In the genomic region with DNA sequence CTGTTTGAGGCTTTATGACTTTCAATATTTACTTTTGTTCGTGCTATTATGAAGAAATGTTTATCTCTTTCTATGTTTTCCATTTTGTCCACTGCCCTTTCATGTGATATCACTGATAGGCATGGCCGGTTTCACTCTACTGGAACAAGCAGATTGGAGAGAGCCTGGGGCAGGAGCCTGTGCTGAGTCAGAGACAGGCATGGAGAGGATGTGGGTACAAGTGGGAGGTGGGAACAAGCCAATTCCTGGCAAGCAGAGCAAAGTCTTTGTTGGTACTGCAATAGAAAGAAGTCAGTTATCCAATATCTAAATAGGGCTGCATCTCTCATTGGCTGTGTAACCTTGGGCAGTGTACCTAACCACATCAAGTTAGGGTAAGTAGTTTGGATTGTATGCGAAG, we compare ENCODE assay signal across 20 cellular contexts.
A peak's percentile ranks its signal among the peaks of the same experiment; 100 is the strongest.
DNase-seq lines count a peak whose midpoint lies in the region; ATAC-seq and TF ChIP-seq lines count a peak whose summit lies in the region.
"Had no signal": no experiment of that assay in that cellular context is flagged by ENCODE, and none has a peak within 500 bp of the region (broad histone marks: within the 10 kb centered on the region; RNA-seq: fewer than 3 reads in every experiment).

No MANE protein-coding gene starts in this region.

- 3% methylated on average over 3 of the region's 3 CpGs for WGBS in mammary epithelial cell (ENCODE audit: low coverage, missing lambda C conversion rate)

- H3K79me2 ChIP-seq in mammary epithelial cell (ENCODE audit: insufficient read depth, low read length) = no peaks in the 10 kb centered on the region

- no peak overlapping the region for H3K4me3 ChIP-seq in mammary epithelial cell (replicated peaks in 1 of 3; ENCODE audit: insufficient read depth in 1 of 3, low read depth in 2 of 3, low read length in 3 of 3)
- H3K4me3 ChIP-seq: tibial nerve had no signal

- H3K36me3 ChIP-seq in mammary epithelial cell (ENCODE audit: insufficient read depth, low read length) = no peaks in the 10 kb centered on the region
- H3K36me3 ChIP-seq: tibial nerve had no signal

- H3K9me3 ChIP-seq in mammary epithelial cell (replicated peaks; ENCODE audit: insufficient read depth, low read length) = no peaks in the 10 kb centered on the region
- H3K9me3 ChIP-seq: tibial nerve had no signal

- H3K9me3 Mint-ChIP-seq in osteocyte (ENCODE audit: unreplicated experiment) = no peaks in the 10 kb centered on the region
- H3K9me3 Mint-ChIP-seq: activated CD4-positive, alpha-beta memory T cell treated with anti-CD3 and anti-CD28 coated beads, Interleukin-2, amount 10 ng/mL, durations not matched to agents 7 days and 5 days; activated naive CD4-positive, alpha-beta T cell treated with anti-CD3 and anti-CD28 coated beads, Interleukin-2, amount 50 U/mL, for 72 hours; activated T-cell treated with anti-CD3 and anti-CD28 coated beads, Interleukin-2, amount 50 U/mL, for 72 hours had no signal

- H3K9ac ChIP-seq in mammary epithelial cell (ENCODE audit: insufficient read depth, low read length) = no peak overlapping the region

- H3K27me3 ChIP-seq in mammary epithelial cell (ENCODE audit: insufficient read depth, low read length) = no peaks in the 10 kb centered on the region
- H3K27me3 ChIP-seq: tibial nerve had no signal

- BruUV-seq in mammary epithelial cell (replicated peaks; lab: Mats Ljungman, UMichigan) = no TSS peak

- H3K27ac ChIP-seq in mammary epithelial cell (ENCODE audit: insufficient read depth, low read depth, low read length) = peak overlapping the region; percentile 14
- H3K27ac ChIP-seq: 22Rv1, tibial nerve had no signal

- peaks cover 25% of the 10 kb centered on the region for H3K4me1 Mint-ChIP-seq in osteocyte (ENCODE audit: unreplicated experiment)
- H3K4me1 Mint-ChIP-seq: activated CD4-positive, alpha-beta memory T cell treated with anti-CD3 and anti-CD28 coated beads, Interleukin-2, amount 10 ng/mL, durations not matched to agents 7 days and 5 days had no signal

- H3K4me3 Mint-ChIP-seq in osteocyte (ENCODE audit: unreplicated experiment) = no peak overlapping the region
- H3K4me3 Mint-ChIP-seq: activated CD4-positive, alpha-beta memory T cell treated with anti-CD3 and anti-CD28 coated beads, Interleukin-2, amount 10 ng/mL, durations not matched to agents 7 days and 5 days; activated T-cell treated with anti-CD3 and anti-CD28 coated beads, Interleukin-2, amount 50 U/mL, for 72 hours; mesothelial cell of epicardium; neural crest cell had no signal

- H2AFZ ChIP-seq in mammary epithelial cell (ENCODE audit: low read depth, low read length) = peak overlapping the region; percentile 68

- no peaks in the 10 kb centered on the region for H3K36me3 Mint-ChIP-seq in osteocyte (ENCODE audit: unreplicated experiment)
- H3K36me3 Mint-ChIP-seq: activated naive CD4-positive, alpha-beta T cell treated with anti-CD3 and anti-CD28 coated beads, Interleukin-2, amount 50 U/mL, for 72 hours; mesothelial cell of epicardium had no signal

- H3K27me3 Mint-ChIP-seq in osteocyte (ENCODE audit: unreplicated experiment) = no peaks in the 10 kb centered on the region
- H3K27me3 Mint-ChIP-seq: activated CD4-positive, alpha-beta memory T cell treated with anti-CD3 and anti-CD28 coated beads, Interleukin-2, amount 10 ng/mL, durations not matched to agents 7 days and 5 days had no signal

- H3K4me2 ChIP-seq in mammary epithelial cell (ENCODE audit: insufficient read depth, low read depth, low read length) = peak overlapping the region; percentile 29

- ATAC-seq in HG02970 (IDR thresholded peaks at IDR 0.05; ENCODE audit: low FRiP score, unreplicated experiment) = no peak
- ATAC-seq in HG02884 (IDR thresholded peaks at IDR 0.05; ENCODE audit: unreplicated experiment) = no peak
- ATAC-seq: activated naive CD4-positive, alpha-beta T cell treated with anti-CD3 and anti-CD28 coated beads, Interleukin-2, amount 50 U/mL, for 72 hours; activated T-cell treated with anti-CD3 and anti-CD28 coated beads, Interleukin-2, amount 50 U/mL, for 72 hours; left cardiac atrium had no signal

- intact Hi-C loops in mammary epithelial cell (cut with micrococcal nuclease) = no loop called here

- in situ Hi-C loops in mammary epithelial cell (cut with MboI; ENCODE audit: low sequenced_read_pairs in 2 of 2) = no loop called here

- H4K20me1 ChIP-seq in mammary epithelial cell (ENCODE audit: insufficient read depth, low read length) = no peaks in the 10 kb centered on the region

- CTCF ChIA-PET in mammary epithelial cell (lab: Charles Lee; ENCODE audit: low non-redundant PET) = no interaction called here

- H3K27ac Mint-ChIP-seq in osteocyte (ENCODE audit: unreplicated experiment) = peak overlapping the region; percentile 29
- H3K27ac Mint-ChIP-seq: activated CD4-positive, alpha-beta memory T cell treated with anti-CD3 and anti-CD28 coated beads, Interleukin-2, amount 10 ng/mL, durations not matched to agents 7 days and 5 days; activated T-cell treated with anti-CD3 and anti-CD28 coated beads, Interleukin-2, amount 50 U/mL, for 72 hours; mesothelial cell of epicardium had no signal

- DNase-seq in DMS 273 (lab: John Stamatoyannopoulos, UW; ENCODE audit: unreplicated experiment) = peak; percentile 62
- no peak for DNase-seq in DMS 273 treated with DMSO at 0.1 percent for 48 hours (lab: John Stamatoyannopoulos, UW)
- DNase-seq in NCI-H226 = peak; percentile 91
- DNase-seq in mammary epithelial cell = peak; percentile 66
- DNase-seq in osteocyte (ENCODE audit: extremely low spot score, unreplicated experiment) = no peak
- no peak for DNase-seq in 8988T
- DNase-seq: activated CD4-positive, alpha-beta memory T cell treated with anti-CD3 and anti-CD28 coated beads, Interleukin-2, amount 10 ng/mL, durations not matched to agents 7 days and 5 days; activated T-cell treated with anti-CD3 and anti-CD28 coated beads, Interleukin-2, amount 50 U/mL, for 72 hours; C1 segment of cervical spinal cord; left cardiac atrium; NCI-H69; stimulated activated naive CD4-positive, alpha-beta T cell; SW 1271 had no signal

- dilution Hi-C loops in mammary epithelial cell (cut with HindIII; ENCODE audit: low sequenced_read_pairs) = no loop called here

- H3K4me1 ChIP-seq in mammary epithelial cell (ENCODE audit: insufficient read depth, low read length) = peaks cover 14% of the 10 kb centered on the region
- H3K4me1 ChIP-seq: tibial nerve had no signal

- TF ChIP-seq CTCF in mammary epithelial cell (conservative IDR thresholded peaks at IDR 0.05 in 1 of 2, IDR thresholded peaks at IDR 0.05 in 1 of 2; ENCODE audit: extremely low read depth in 1 of 2, insufficient read depth in 1 of 2, low read depth in 1 of 2, low read length in 2 of 2) (no peak), osteocyte (IDR thresholded peaks at IDR 0.05) (no peak)

Comparison
In these comparisons a context has a peak if more than half of its experiments do, and no peak if none do; other contexts are left out.
1. DNase-seq: peak in DMS 273 (single experiment), NCI-H226 (single experiment) and mammary epithelial cell (single experiment); none in DMS 273 treated with DMSO at 0.1 percent for 48 hours (single experiment), osteocyte (single experiment) and 8988T (single experiment).